In the genomic region with DNA sequence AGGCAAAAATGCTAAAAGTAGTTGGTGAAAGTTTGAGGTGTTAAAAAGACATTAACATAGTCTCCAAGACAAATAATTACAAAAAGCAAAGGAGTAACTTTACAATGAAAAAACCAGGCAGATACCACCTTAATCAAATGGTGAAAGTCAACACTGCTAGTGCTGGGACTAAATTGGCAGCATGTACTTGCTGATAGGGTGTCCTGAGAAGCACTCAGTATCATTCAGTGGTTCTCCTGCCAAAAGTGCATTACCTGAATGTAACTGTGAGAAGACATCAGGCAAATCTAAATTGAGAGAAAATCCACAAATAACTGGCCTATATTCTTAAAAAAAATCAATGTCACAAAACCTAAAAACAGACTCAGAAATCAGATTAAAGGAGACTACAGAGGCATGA, we compare ENCODE assay signal across 29 cellular contexts.
"Had no signal": no experiment of that assay in that cellular context is flagged by ENCODE, and none has a peak within 500 bp of the region (broad histone marks: within the 10 kb centered on the region; RNA-seq: fewer than 3 reads in every experiment).

No MANE protein-coding gene starts in this region.

- H3K4me1 Mint-ChIP-seq: mesothelial cell of epicardium, neural progenitor cell had no signal

- ATAC-seq: left lobe of liver; natural killer cell; psoas muscle; sciatic nerve; stimulated activated naive B cell treated with anti-CD40 and anti-IgM and Interleukin-4, amounts not matched to agents 10 μg/mL and 1 μg/mL and 100 μg/mL, for 72 hours; stimulated activated naive CD8-positive, alpha-beta T cell treated with anti-CD3 and anti-CD28 coated beads, Interleukin-15, Interleukin-2, amounts not matched to agents 100 U/mL and 50 U/mL, for 24 hours had no signal

- H3K9me3 Mint-ChIP-seq: immature natural killer cell; natural killer cell; nephron progenitor cell; neural progenitor cell; stimulated activated naive B cell treated with anti-CD40 and anti-IgM and Interleukin-4, amounts not matched to agents 10 μg/mL and 1 μg/mL and 100 μg/mL, for 72 hours had no signal

- H3K27ac ChIP-seq: neural progenitor cell, neutrophil, parathyroid adenoma, psoas muscle, skin epidermis, stomach, testis, thyroid gland, transverse colon, upper lobe of left lung, vagina had no signal

- H3K4me3 Mint-ChIP-seq: immature natural killer cell; mesothelial cell of epicardium; naive B cell; natural killer cell; nephron progenitor cell; neural progenitor cell; stimulated activated naive B cell treated with anti-CD40 and anti-IgM and Interleukin-4, amounts not matched to agents 10 μg/mL and 1 μg/mL and 100 μg/mL, for 72 hours had no signal

- H3K4me1 ChIP-seq: neural progenitor cell, parathyroid adenoma, psoas muscle, testis, thyroid gland had no signal

- FAIRE-seq: islet of Langerhans had no signal

- H3K4me3 ChIP-seq: lung, neural progenitor cell, psoas muscle, skin epidermis, stomach, testis, thyroid gland, transverse colon, upper lobe of left lung, vagina had no signal

- DNase-seq: hypothalamus; immature natural killer cell; mesendoderm; naive B cell; natural killer cell; nephron progenitor cell; occipital lobe; psoas muscle; stimulated activated CD4-positive, alpha-beta T cell treated with anti-CD3 and anti-CD28 coated beads, Interleukin-12 subunit alpha, Interleukin-12 subunit beta, amount 100 ng/mL, for 4 hours; stimulated activated CD4-positive, alpha-beta T cell treated with anti-CD3 and anti-CD28 coated beads, Interleukin-15, amount 100 ng/mL, for 24 hours; stimulated activated CD4-positive, alpha-beta T cell treated with anti-CD3 and anti-CD28 coated beads, Interleukin-2, amount 100 ng/mL, for 24 hours; stimulated activated CD4-positive, alpha-beta T cell treated with anti-CD3 and anti-CD28 coated beads, Interleukin-4, amount 100 ng/mL, for 1 hour; stimulated activated naive B cell treated with anti-CD40 and anti-IgM and Interleukin-4, amounts not matched to agents 10 μg/mL and 1 μg/mL and 100 μg/mL, for 72 hours; stimulated activated naive CD8-positive, alpha-beta T cell treated with anti-CD3 and anti-CD28 coated beads, Interleukin-15, Interleukin-2, amounts not matched to agents 100 U/mL and 50 U/mL, for 24 hours; stomach; testis; thyroid gland; transverse colon; upper lobe of left lung had no signal

- H3K27ac Mint-ChIP-seq: immature natural killer cell; mesothelial cell of epicardium; naive B cell; natural killer cell; nephron progenitor cell; neural progenitor cell; stimulated activated naive B cell treated with anti-CD40 and anti-IgM and Interleukin-4, amounts not matched to agents 10 μg/mL and 1 μg/mL and 100 μg/mL, for 72 hours had no signal

- H3K27me3 ChIP-seq: neural progenitor cell, neutrophil, stomach, testis, thyroid gland, transverse colon, upper lobe of left lung, vagina had no signal

- H3K27me3 Mint-ChIP-seq: naive B cell; stimulated activated naive B cell treated with anti-CD40 and anti-IgM and Interleukin-4, amounts not matched to agents 10 μg/mL and 1 μg/mL and 100 μg/mL, for 72 hours had no signal

- H3K9me3 ChIP-seq: neutrophil, psoas muscle, stomach, testis, thyroid gland, transverse colon, upper lobe of left lung, vagina had no signal
